In genomic region chr19:1816530-1817298, GRCh38 we compare ENCODE assay signal across 26 cellular contexts.
"Had no signal": no experiment of that assay in that cellular context is flagged by ENCODE, and none has a peak within 500 bp of the region (broad histone marks: within the 10 kb centered on the region; RNA-seq: fewer than 3 reads in every experiment).

No MANE protein-coding gene starts in this region.

- H3K27ac Mint-ChIP-seq: mesothelial cell of epicardium; naive thymus-derived CD4-positive, alpha-beta T cell; natural killer cell treated with Interleukin-12 subunit alpha and Interleukin-12 subunit beta and Interleukin-15 and Interleukin-18, amount 100 ng/mL, for 72 hours; stimulated activated effector memory CD8-positive, alpha-beta T cell treated with anti-CD3 and anti-CD28 coated beads, Interleukin-12 subunit alpha, Interleukin-12 subunit beta, amount 100 ng/mL, for 72 hours; stimulated activated naive CD8-positive, alpha-beta T cell treated with anti-CD3 and anti-CD28 coated beads, Interleukin-15, Interleukin-2, amounts not matched to agents 100 ng/mL and 50 ng/mL, for 24 hours had no signal

- H3K79me2 ChIP-seq: hepatocyte had no signal

- H3K4me3 ChIP-seq: hepatocyte, lower lobe of right lung, pancreas, prostate gland, skin epidermis, suprapubic skin, thoracic aorta, tibial artery, upper lobe of right lung had no signal

- H3K27ac ChIP-seq: hepatocyte, lower lobe of right lung, pancreas, prostate gland, skin epidermis, suprapubic skin, thoracic aorta, tibial artery, upper lobe of right lung had no signal

- H2AFZ ChIP-seq: hepatocyte had no signal

- ATAC-seq: lower lobe of right lung; naive thymus-derived CD4-positive, alpha-beta T cell; natural killer cell treated with Interleukin-12 subunit alpha and Interleukin-12 subunit beta and Interleukin-15 and Interleukin-18, amount 100 ng/mL, for 72 hours; pancreas; right cardiac atrium; sciatic nerve; stimulated activated effector memory CD8-positive, alpha-beta T cell treated with anti-CD3 and anti-CD28 coated beads, Interleukin-12 subunit alpha, Interleukin-12 subunit beta, amount 100 ng/mL, for 72 hours; upper lobe of right lung had no signal

- H3K4me2 ChIP-seq: hepatocyte had no signal

- H3K4me3 Mint-ChIP-seq: mesothelial cell of epicardium; naive thymus-derived CD4-positive, alpha-beta T cell; natural killer cell treated with Interleukin-12 subunit alpha and Interleukin-12 subunit beta and Interleukin-15 and Interleukin-18, amount 100 ng/mL, for 72 hours; stimulated activated effector memory CD8-positive, alpha-beta T cell treated with anti-CD3 and anti-CD28 coated beads, Interleukin-12 subunit alpha, Interleukin-12 subunit beta, amount 100 ng/mL, for 72 hours; stimulated activated naive CD8-positive, alpha-beta T cell treated with anti-CD3 and anti-CD28 coated beads, Interleukin-15, Interleukin-2, amounts not matched to agents 100 ng/mL and 50 ng/mL, for 24 hours had no signal

- H3K9me3 ChIP-seq: lower lobe of right lung, pancreas, prostate gland, suprapubic skin, thoracic aorta, tibial artery, upper lobe of right lung had no signal

- H3K9me3 Mint-ChIP-seq: mesothelial cell of epicardium; naive thymus-derived CD4-positive, alpha-beta T cell; natural killer cell treated with Interleukin-12 subunit alpha and Interleukin-12 subunit beta and Interleukin-15 and Interleukin-18, amount 100 ng/mL, for 72 hours; stimulated activated effector memory CD8-positive, alpha-beta T cell treated with anti-CD3 and anti-CD28 coated beads, Interleukin-12 subunit alpha, Interleukin-12 subunit beta, amount 100 ng/mL, for 72 hours; stimulated activated naive CD8-positive, alpha-beta T cell treated with anti-CD3 and anti-CD28 coated beads, Interleukin-15, Interleukin-2, amounts not matched to agents 100 ng/mL and 50 ng/mL, for 24 hours had no signal

- H3K36me3 Mint-ChIP-seq: natural killer cell treated with Interleukin-12 subunit alpha and Interleukin-12 subunit beta and Interleukin-15 and Interleukin-18, amount 100 ng/mL, for 72 hours had no signal

- H3K27me3 ChIP-seq: hepatocyte, pancreas, suprapubic skin, tibial artery, upper lobe of right lung had no signal

- FAIRE-seq: pancreas, urothelium cell line had no signal

- DNase-seq: islet precursor cell; lower lobe of right lung; mammary epithelial cell; mesendoderm; naive thymus-derived CD4-positive, alpha-beta T cell; nucleus accumbens; posterior cingulate gyrus; retina; stimulated activated CD4-positive, alpha-beta T cell treated with anti-CD3 and anti-CD28 coated beads, Interleukin-4, amount 100 ng/mL, for 24 hours; stimulated activated naive CD4-positive, alpha-beta T cell; tibial artery; trophoblast cell; upper lobe of right lung had no signal

- H3K27me3 Mint-ChIP-seq: naive thymus-derived CD4-positive, alpha-beta T cell; natural killer cell treated with Interleukin-12 subunit alpha and Interleukin-12 subunit beta and Interleukin-15 and Interleukin-18, amount 100 ng/mL, for 72 hours; stimulated activated naive CD8-positive, alpha-beta T cell treated with anti-CD3 and anti-CD28 coated beads, Interleukin-15, Interleukin-2, amounts not matched to agents 100 ng/mL and 50 ng/mL, for 24 hours had no signal
